Comparison of ENCODE assay signal across 8 cellular contexts in the genomic region with DNA sequence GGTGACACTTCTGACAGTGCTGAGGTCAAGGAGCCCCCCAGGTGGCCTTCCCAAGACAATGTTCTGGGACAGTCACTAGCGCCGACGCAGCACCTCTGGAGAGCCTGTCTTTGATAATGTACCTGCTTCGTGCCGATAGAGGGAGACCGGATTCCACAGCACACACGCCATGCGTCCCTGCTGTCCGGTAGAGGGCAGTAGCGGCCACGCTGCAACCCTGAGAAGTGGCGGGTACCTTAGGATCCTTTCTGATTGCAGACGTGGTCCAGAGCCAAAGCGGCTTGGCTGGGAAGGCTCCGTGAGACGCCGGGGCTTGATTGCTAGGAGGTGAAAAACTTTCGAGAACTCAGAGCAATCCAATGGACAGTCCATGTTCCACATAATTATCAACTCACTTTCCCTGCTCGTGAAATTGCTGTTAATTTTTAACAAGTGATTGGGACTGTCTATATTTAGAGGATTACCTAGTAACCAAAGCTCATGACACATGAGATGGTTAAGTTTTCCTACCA. TPM values are rescaled to one million over a fixed set of nuclear protein-coding genes. Genes with fewer than 3 reads are reported as not detected.
DNase-seq lines count a peak whose midpoint lies in the region; ATAC-seq and TF ChIP-seq lines count a peak whose summit lies in the region.

No MANE protein-coding gene starts in this region.

- intact Hi-C loops in colonic mucosa (cut with DNase I) (loop anchor here (2.0 to 5.0 kb wide), 2 partner anchors 333 to 387 kb away; no protein-coding TSS in a partner anchor), lower leg skin (cut with DNase I; ENCODE audit: low total_unique reads) (loop anchor here (5.0 kb wide), 1 partner anchor 383 kb away; no protein-coding TSS in a partner anchor)

- DNase-seq in C1 segment of cervical spinal cord (lab: John Stamatoyannopoulos, UW) (peak in 9 of 14 donors; percentile 12 to 75 (median 45)), NCI-H446 (lab: John Stamatoyannopoulos, UW) (peak; percentile 18 to 87), colonic mucosa (peak; percentile 90), lower leg skin (ENCODE audit: low spot score in 2 of 2) (peak; percentile 54 to 91)
- peak; percentile 66 to 77 for DNase-seq in activated CD4-positive, alpha-beta T cell treated with anti-CD3 and anti-CD28 coated beads for 24 hours (ENCODE audit: low read depth in 2 of 2)
- DNase-seq in stimulated activated CD4-positive, alpha-beta T cell treated with anti-CD3 and anti-CD28 coated beads, TNF-alpha, amount 100 ng/mL, for 48 hours (ENCODE audit: low read depth in 3 of 3), result peak; percentile 68 to 73 (median 71)

- peak; percentile 100 for ATAC-seq in GM19043 (IDR thresholded peaks at IDR 0.05; ENCODE audit: low read depth, unreplicated experiment)
- peak; percentile 100 for ATAC-seq in HG03196 (IDR thresholded peaks at IDR 0.05; ENCODE audit: unreplicated experiment)

- TF ChIP-seq CTCF in colonic mucosa (IDR thresholded peaks at IDR 0.05) (peak; percentile 96), lower leg skin (IDR thresholded peaks at IDR 0.05) (peak in 1 of 3 donors; percentile 85)

- H3K9me3 ChIP-seq in colonic mucosa, result no peaks in the 10 kb centered on the region

- H3K36me3 ChIP-seq in colonic mucosa, result no peaks in the 10 kb centered on the region

- H3K4me3 ChIP-seq in colonic mucosa (no peak overlapping the region), lower leg skin (ENCODE audit: low read depth, poor library complexity, severe bottlenecking) (no peak overlapping the region)

- H3K27me3 ChIP-seq in colonic mucosa, result no peaks in the 10 kb centered on the region

- 2 to 3% methylated on average over 19 of the region's 19 CpGs for WGBS in lower leg skin, 2 donors

- H3K27ac ChIP-seq in colonic mucosa, result no peak overlapping the region

- H3K9ac ChIP-seq in colonic mucosa (ENCODE audit: low read depth in 2 of 2, low read length in 2 of 2), result peak overlapping the region in 1 of 2 donors; percentile 55

- TF ChIP-seq POLR2A in lower leg skin (IDR thresholded peaks at IDR 0.05), result no peak

- no peaks in the 10 kb centered on the region for H3K4me1 ChIP-seq in colonic mucosa

RNA-seq across cellular contexts. Expression of gene BARX2, which starts 11.4 kb away (rescaled TPM):
- total RNA-seq in colonic mucosa (10 to 100 TPM; 19.0 to 23.9 TPM), lower leg skin (10 to 100 TPM in 3 of 4 donors, 1 to 10 TPM in 1; 9.4 to 31.1 (median 14.1) TPM)
